Comparison of ENCODE assay signal across 25 cellular contexts in genomic region chr2:8578335-8579244, GRCh38.
DNase-seq lines count a peak whose midpoint lies in the region; ATAC-seq, FAIRE-seq and TF ChIP-seq lines count a peak whose summit lies in the region.
"Had no signal": no experiment of that assay in that cellular context is flagged by ENCODE, and none has a peak within 500 bp of the region (broad histone marks: within the 10 kb centered on the region; RNA-seq: fewer than 3 reads in every experiment).

No MANE protein-coding gene starts in this region.

- peaks cover 0 to 1% (median 0%) of the 10 kb centered on the region in 4 experiments; a peak in 1 of 7 replicates for H3K27me3 ChIP-seq in H1 (replicated peaks in 1 of 4; ENCODE audit: control insufficient read depth in 3 of 4, extremely low read depth in 1 of 4, insufficient read depth in 3 of 4, low read length in 3 of 4)

- CTCF ChIA-PET in H1 (lab: Charles Lee; ENCODE audit: partially characterized antibody): no interaction called here
- CTCF ChIA-PET in T-cell (lab: Charles Lee): no interaction called here

- no peak overlapping the region for H4K5ac ChIP-seq in H1 (ENCODE audit: insufficient read length, low read depth, low read length)

- no peak overlapping the region for H2BK120ac ChIP-seq in H1 (replicated peaks; ENCODE audit: low read depth, low read length)

- POLR2A ChIA-PET in H1 (lab: Charles Lee; ENCODE audit: partially characterized antibody): no interaction called here
- POLR2A ChIA-PET in T-cell (lab: Charles Lee): no interaction called here

- no peak for TF ChIP-seq CTCF in H1 (IDR thresholded peaks at IDR 0.05; ENCODE audit: control extremely low read depth in 1 of 3, insufficient read depth in 1 of 3, low read depth in 1 of 3, low read length in 3 of 3)

- H3K4me3 Mint-ChIP-seq in T-cell: no peak overlapping the region
- H3K4me3 Mint-ChIP-seq: GM23338 had no signal

- no peak for TF ChIP-seq EP300 in H1 (IDR thresholded peaks at IDR 0.05; ENCODE audit: borderline replicate concordance in 1 of 2, low read depth in 2 of 2, low read length in 2 of 2)

- peaks cover 42 to 61% (median 43%) of the 10 kb centered on the region in 3 donors for H3K4me1 Mint-ChIP-seq in T-cell

- H3K4me2 ChIP-seq in H1 (ENCODE audit: insufficient read depth in 1 of 2, low read depth in 2 of 2, low read length in 2 of 2): no peak overlapping the region
- H3K4me2 ChIP-seq: GM23338 had no signal

- H3K4me3 ChIP-seq in H1 (ENCODE audit: extremely low read depth in 1 of 4, insufficient read depth in 2 of 4, low read depth in 3 of 4, low read length in 4 of 4): no peak overlapping the region
- H3K4me3 ChIP-seq: GM23338, lung, SK-N-MC had no signal

- no peak for FAIRE-seq in H1 (lab: Jason Lieb, UNC)
- FAIRE-seq: A204.1, small intestine had no signal

- WGBS in H1 (ENCODE audit: extremely low coverage in 1 of 2, insufficient coverage in 1 of 2, insufficient read length in 1 of 2, insufficient replicate concordance in 2 of 2, low coverage in 1 of 2, low lambda C conversion rate in 2 of 2, missing lambda C conversion rate in 1 of 2), 2 experiments: 85% methylated on average over 19 of the region's 19 CpGs; no CpG with 5 or more reads in 1 of the 2 experiments

- no peak overlapping the region for H3K27ac ChIP-seq in H1 (ENCODE audit: low read depth, low read length)
- H3K27ac ChIP-seq: SK-N-MC had no signal

- peak overlapping the region; percentile 65; the same call in 1 of the 2 replicates for H2AK5ac ChIP-seq in H1 (ENCODE audit: low read depth, low read length)

- ATAC-seq in T-cell (replicated peaks in 1 of 4) (no peak), HG03196 (IDR thresholded peaks at IDR 0.05; ENCODE audit: unreplicated experiment) (no peak)
- ATAC-seq: GM23338; naive thymus-derived CD4-positive, alpha-beta T cell; Panc1 had no signal

- no peak overlapping the region for H4K8ac ChIP-seq in H1 (ENCODE audit: extremely low read depth, insufficient read depth, low read length)

- H3K79me2 ChIP-seq in H1 (ENCODE audit: control insufficient read depth in 1 of 2, insufficient read depth in 2 of 2, low read length in 2 of 2): no peaks in the 10 kb centered on the region

- H3K14ac ChIP-seq in H1 (ENCODE audit: insufficient read length): no peak overlapping the region

- no peak overlapping the region for H2BK5ac ChIP-seq in H1 (ENCODE audit: low read depth, low read length)

- TF ChIP-seq POLR2A in H1 (IDR thresholded peaks at IDR 0.05; ENCODE audit: control extremely low read depth in 1 of 2, low read depth in 2 of 2, low read length in 2 of 2): no peak

- no peaks in the 10 kb centered on the region for H3K9me3 ChIP-seq in H1 (ENCODE audit: insufficient read depth in 2 of 2, low read depth in 1 of 2, low read length in 1 of 2)

- no peaks in the 10 kb centered on the region for H3K9me3 Mint-ChIP-seq in T-cell
- H3K9me3 Mint-ChIP-seq: GM23338; naive thymus-derived CD4-positive, alpha-beta T cell had no signal

- DNase-seq in DMS53 (lab: John Stamatoyannopoulos, UW) (peak; percentile 34), DMS53 treated with DMSO at 0.1 percent for 48 hours (lab: John Stamatoyannopoulos, UW; ENCODE audit: unreplicated experiment) (no peak), NAMALWA (ENCODE audit: low spot score) (peak; percentile 84), H1 (ENCODE audit: low read depth in 1 of 2, low spot score in 2 of 2) (no peak), T-cell (no peak), HUDEP-2 (lab: John Stamatoyannopoulos, UW; ENCODE audit: unreplicated experiment in 76 of 76) (no peak)
- peak; percentile 22 for DNase-seq in stimulated activated CD8-positive, alpha-beta memory T cell treated with anti-CD3 and anti-CD28 coated beads, Interleukin-4, amount 100 ng/mL, for 48 hours
- DNase-seq: activated naive CD4-positive, alpha-beta T cell treated with Interleukin-2 at 50 U/mL for 16 hours; anterior cingulate cortex; C1 segment of cervical spinal cord; central memory CD4-positive, alpha-beta T cell; effector memory CD4-positive, alpha-beta T cell; NCI-H2107; NCI-H526 treated with DMSO at 0.1 percent for 48 hours; small intestine; stimulated activated CD4-positive, alpha-beta T cell treated with anti-CD3 and anti-CD28 coated beads, Interleukin-4, amount 100 ng/mL, for 1 hour; substantia nigra; T1000 had no signal

- no peaks in the 10 kb centered on the region for H3K79me1 ChIP-seq in H1 (ENCODE audit: low read depth, low read length)

- H4K20me1 ChIP-seq in H1 (replicated peaks in 1 of 2; ENCODE audit: control insufficient read depth in 1 of 2, insufficient read depth in 2 of 2, low read length in 2 of 2): peaks cover 0 to 2% of the 10 kb centered on the region in 2 experiments

- H2BK12ac ChIP-seq in H1 (ENCODE audit: low read depth, low read length): no peak overlapping the region

- peaks cover 2% of the 10 kb centered on the region; the same call in 1 of the 2 replicates for H3K23me2 ChIP-seq in H1 (ENCODE audit: low read depth, low read length)

- H3K27ac Mint-ChIP-seq in T-cell: no peak overlapping the region
- H3K27ac Mint-ChIP-seq: GM23338 had no signal

- H3K18ac ChIP-seq in H1 (ENCODE audit: extremely low read depth, low read length): peak overlapping the region; percentile 32; the same call in 1 of the 2 replicates

- H3K4ac ChIP-seq in H1 (replicated peaks; ENCODE audit: insufficient read length, low read depth, low read length): no peak overlapping the region

- H2BK20ac ChIP-seq in H1 (ENCODE audit: low read length): no peak overlapping the region

- no peak overlapping the region for H3K23ac ChIP-seq in H1 (ENCODE audit: insufficient read length)

- no peak overlapping the region for H3K9ac ChIP-seq in H1 (replicated peaks in 1 of 4; ENCODE audit: extremely low read depth in 1 of 4, low read depth in 3 of 4, low read length in 3 of 4)

- H2BK15ac ChIP-seq in H1 (ENCODE audit: low read length): no peak overlapping the region

- no peak for TF ChIP-seq RAD21 in H1 (IDR thresholded peaks at IDR 0.05 in 1 of 2, conservative IDR thresholded peaks at IDR 0.05 in 1 of 2; ENCODE audit: low read depth in 2 of 2, low read length in 2 of 2)

- no peak overlapping the region for H2AFZ ChIP-seq in H1 (ENCODE audit: low read length)
- H2AFZ ChIP-seq: GM23338 had no signal

- no peaks in the 10 kb centered on the region for H3K36me3 ChIP-seq in H1 (ENCODE audit: control insufficient read depth in 2 of 4, insufficient read depth in 4 of 4, low read length in 3 of 4)

- no peak overlapping the region for H3K56ac ChIP-seq in H1 (replicated peaks; ENCODE audit: insufficient read length, low read depth, low read length)

- peaks cover 0 to 17% (median 9%) of the 10 kb centered on the region in 4 experiments; a peak in 6 of 7 replicates for H3K4me1 ChIP-seq in H1 (replicated peaks in 1 of 4; ENCODE audit: control insufficient read depth in 3 of 4, insufficient read depth in 4 of 4, low read length in 3 of 4)

- H4K91ac ChIP-seq in H1 (replicated peaks; ENCODE audit: insufficient read length, low read length): no peak overlapping the region

- no peaks in the 10 kb centered on the region for H3K36me3 Mint-ChIP-seq in T-cell
- H3K36me3 Mint-ChIP-seq: naive thymus-derived CD4-positive, alpha-beta T cell had no signal

- peaks cover 7 to 8% of the 10 kb centered on the region in 2 donors for H3K27me3 Mint-ChIP-seq in T-cell

TF ChIP-seq in H1, 55 proteins besides CTCF, POLR2A, EP300 and RAD21:
- no peak for TF ChIP-seq RXRA (IDR thresholded peaks at IDR 0.05; ENCODE audit: insufficient read depth, low read depth, low read length)
- TF ChIP-seq RNF2 (IDR thresholded peaks at IDR 0.05; ENCODE audit: borderline replicate concordance, low read depth, low read length, missing control alignments, poor library complexity, severe bottlenecking): no peak
- no peak for TF ChIP-seq SIN3A (conservative IDR thresholded peaks at IDR 0.05 in 1 of 2, IDR thresholded peaks at IDR 0.05 in 1 of 2; ENCODE audit: low read depth in 1 of 2, low read length in 2 of 2)
- no peak for TF ChIP-seq SP4 (IDR thresholded peaks at IDR 0.05; ENCODE audit: low read length)
- TF ChIP-seq SRF (IDR thresholded peaks at IDR 0.05; ENCODE audit: low read depth, low read length): no peak
- no peak for TF ChIP-seq ATF2 (IDR thresholded peaks at IDR 0.05; ENCODE audit: low read length)
- TF ChIP-seq JUN (IDR thresholded peaks at IDR 0.05; ENCODE audit: low read depth, low read length): no peak
- no peak for TF ChIP-seq CREB1 (IDR thresholded peaks at IDR 0.05)
- TF ChIP-seq ATF3 (IDR thresholded peaks at IDR 0.05; ENCODE audit: insufficient read depth, low read depth, low read length): no peak
TF ChIP-seq in H1: peak in this region for 0.

Comparison
In these comparisons a context has a peak if more than half of its experiments do, and no peak if none do; other contexts are left out.
1. DNase-seq: peak in DMS53 (single experiment), NAMALWA (single experiment) and stimulated activated CD8-positive, alpha-beta memory T cell treated with anti-CD3 and anti-CD28 coated beads, Interleukin-4, amount 100 ng/mL, for 48 hours (single experiment); none in DMS53 treated with DMSO at 0.1 percent for 48 hours (single experiment), H1 (0 of 2), T-cell (0 of 34) and HUDEP-2 (0 of 76).